ENCODE assay signal across 28 cellular contexts in the genomic region with DNA sequence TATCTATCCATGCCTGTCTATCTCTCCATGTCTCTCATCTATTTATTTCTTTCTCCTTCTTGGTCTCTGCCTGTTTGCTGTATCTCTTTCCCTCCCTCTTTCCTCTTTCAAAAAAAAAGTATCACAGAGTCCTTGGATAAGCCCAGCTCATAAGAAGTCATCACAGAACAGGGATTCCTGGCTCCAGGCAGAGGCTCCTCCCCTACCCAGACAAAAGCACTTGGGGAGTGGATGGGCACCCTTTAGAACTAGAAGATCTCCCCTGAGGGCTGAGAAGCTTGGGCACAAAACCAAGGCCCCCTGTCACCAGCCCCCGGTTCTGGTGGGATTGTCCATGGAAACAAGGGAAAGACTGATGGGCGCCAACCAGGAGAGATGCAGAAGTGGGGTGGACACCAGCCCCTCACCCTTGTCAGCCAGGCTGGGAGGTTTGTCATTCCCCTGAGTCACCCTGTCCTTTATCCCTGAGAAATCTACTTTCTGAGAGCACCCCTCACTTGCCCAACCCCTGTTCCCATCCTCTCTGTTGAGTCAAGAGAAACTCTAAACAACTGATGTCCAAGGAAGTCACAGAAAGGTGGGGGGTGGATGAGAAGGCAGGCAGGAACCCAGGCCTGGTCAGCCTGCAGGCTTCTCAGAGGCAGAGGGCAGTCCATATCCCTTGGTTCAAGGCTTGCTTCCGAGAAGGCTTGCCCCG.
DNase-seq lines count a peak whose midpoint lies in the region; ATAC-seq and TF ChIP-seq lines count a peak whose summit lies in the region.
"Had no signal": no experiment of that assay in that cellular context is flagged by ENCODE, and none has a peak within 500 bp of the region (broad histone marks: within the 10 kb centered on the region; RNA-seq: fewer than 3 reads in every experiment).

No MANE protein-coding gene starts in this region.

- no peak for TF ChIP-seq POLR2A in heart left ventricle (IDR thresholded peaks at IDR 0.05)
- TF ChIP-seq POLR2A in esophagus muscularis mucosa (IDR thresholded peaks at IDR 0.05; ENCODE audit: low read depth): no peak
- TF ChIP-seq POLR2A in sigmoid colon (IDR thresholded peaks at IDR 0.05): no peak

- no peak for ATAC-seq in heart left ventricle
- ATAC-seq in Right ventricle myocardium superior (ENCODE audit: poor library complexity): no peak
- ATAC-seq in aorta (ENCODE audit: low FRiP score): no peak
- no peak for ATAC-seq in GM19455 (IDR thresholded peaks at IDR 0.05; ENCODE audit: unreplicated experiment)
- ATAC-seq in HG03280 (IDR thresholded peaks at IDR 0.05; ENCODE audit: unreplicated experiment): no peak
- ATAC-seq: K562; naive thymus-derived CD4-positive, alpha-beta T cell; Panc1 had no signal

- no peak for TF ChIP-seq CTCF in heart left ventricle (IDR thresholded peaks at IDR 0.05)
- no peak for TF ChIP-seq CTCF in esophagus muscularis mucosa (IDR thresholded peaks at IDR 0.05)
- TF ChIP-seq CTCF in sigmoid colon (IDR thresholded peaks at IDR 0.05): no peak
- no peak for TF ChIP-seq CTCF in colonic mucosa (IDR thresholded peaks at IDR 0.05)

- H3K4me1 ChIP-seq in heart left ventricle (peaks cover 0 to 86% (median 33%) of the 10 kb centered on the region in 12 donors), esophagus muscularis mucosa (peaks cover 45 to 99% (median 92%) of the 10 kb centered on the region in 4 donors), sigmoid colon (peaks cover 0 to 99% (median 89%) of the 10 kb centered on the region in 4 donors), aorta (ENCODE audit: control insufficient read depth in 1 of 2, insufficient read depth in 2 of 2, low read length in 2 of 2) (peaks cover 1 to 3% of the 10 kb centered on the region in 2 donors), colonic mucosa (no peaks in the 10 kb centered on the region)

- H3K9ac ChIP-seq in colonic mucosa (ENCODE audit: low read depth in 2 of 2, low read length in 2 of 2): no peak overlapping the region

- no peaks in the 10 kb centered on the region for H3K9me3 ChIP-seq in heart left ventricle
- no peaks in the 10 kb centered on the region for H3K9me3 ChIP-seq in esophagus muscularis mucosa
- no peaks in the 10 kb centered on the region for H3K9me3 ChIP-seq in sigmoid colon
- no peaks in the 10 kb centered on the region for H3K9me3 ChIP-seq in aorta (ENCODE audit: control insufficient read depth, low read length)
- H3K9me3 ChIP-seq in colonic mucosa: no peaks in the 10 kb centered on the region
- H3K9me3 ChIP-seq: BE2C, right atrium auricular region, SJCRH30 had no signal

- intact Hi-C loops in heart left ventricle (cut with DNase I) (loop anchor here in 1 of 10 donors (5.0 kb wide), 1 partner anchor 68 kb away; no protein-coding TSS in a partner anchor), Right ventricle myocardium superior (cut with DNase I) (no loop called here), esophagus muscularis mucosa (cut with DNase I) (no loop called here), sigmoid colon (cut with DNase I) (loop anchor here (2.0 kb wide), 1 partner anchor 19 kb away; no protein-coding TSS in a partner anchor), aorta (cut with DNase I) (no loop called here), colonic mucosa (cut with DNase I) (no loop called here)

- peaks cover 3 to 100% (median 93%) of the 10 kb centered on the region in 9 donors for H3K36me3 ChIP-seq in heart left ventricle
- peaks cover 80 to 100% (median 99%) of the 10 kb centered on the region in 4 donors for H3K36me3 ChIP-seq in esophagus muscularis mucosa
- H3K36me3 ChIP-seq in sigmoid colon: peaks cover 35 to 99% (median 86%) of the 10 kb centered on the region in 4 donors
- H3K36me3 ChIP-seq in aorta (ENCODE audit: control insufficient read depth in 1 of 2, insufficient read depth in 2 of 2, low read length in 1 of 2): peaks cover 0 to 36% of the 10 kb centered on the region in 2 donors
- H3K36me3 ChIP-seq in colonic mucosa: no peaks in the 10 kb centered on the region
- H3K36me3 ChIP-seq: SJCRH30 had no signal

- WGBS in heart left ventricle, 4 donors: 65 to 84% (median 79%) methylated on average over 4 of the region's 4 CpGs
- 84% methylated on average over 4 of the region's 4 CpGs for WGBS in esophagus muscularis mucosa
- 94 to 95% methylated on average over 4 of the region's 4 CpGs for WGBS in sigmoid colon, 2 donors
- WGBS in aorta, 2 donors: 46 to 51% methylated on average over 4 of the region's 4 CpGs

- H3K27me3 ChIP-seq in heart left ventricle: no peaks in the 10 kb centered on the region
- H3K27me3 ChIP-seq in esophagus muscularis mucosa: no peaks in the 10 kb centered on the region
- H3K27me3 ChIP-seq in sigmoid colon: no peaks in the 10 kb centered on the region
- H3K27me3 ChIP-seq in aorta (ENCODE audit: control insufficient read depth in 1 of 2, insufficient read depth in 2 of 2, low read length in 1 of 2): no peaks in the 10 kb centered on the region
- no peaks in the 10 kb centered on the region for H3K27me3 ChIP-seq in colonic mucosa
- H3K27me3 ChIP-seq: BE2C, right atrium auricular region, SJCRH30 had no signal

- H3K4me3 ChIP-seq in heart left ventricle: no peak overlapping the region
- H3K4me3 ChIP-seq in esophagus muscularis mucosa: no peak overlapping the region
- H3K4me3 ChIP-seq in sigmoid colon: no peak overlapping the region
- no peak overlapping the region for H3K4me3 ChIP-seq in aorta (ENCODE audit: low read length in 2 of 2)
- no peak overlapping the region for H3K4me3 ChIP-seq in colonic mucosa
- H3K4me3 ChIP-seq: K562, right atrium auricular region, SJCRH30 had no signal

- no peak for TF ChIP-seq EP300 in esophagus muscularis mucosa (IDR thresholded peaks at IDR 0.05)
- TF ChIP-seq EP300 in sigmoid colon (IDR thresholded peaks at IDR 0.05): no peak

- H3K27ac ChIP-seq in heart left ventricle (peak overlapping the region in 9 of 12 donors; percentile 5 to 74 (median 32)), esophagus muscularis mucosa (replicated peaks in 1 of 4) (peak overlapping the region; percentile 71 to 79 (median 73)), sigmoid colon (peak overlapping the region; percentile 74 to 98 (median 86)), aorta (ENCODE audit: low read depth in 1 of 2, low read length in 2 of 2) (peak overlapping the region; percentile 33 to 45), colonic mucosa (no peak overlapping the region)
- H3K27ac ChIP-seq: 22Rv1, SJCRH30 had no signal

- DNase-seq in heart left ventricle (no peak), Right ventricle myocardium superior (no peak), esophagus muscularis mucosa (ENCODE audit: extremely low spot score) (no peak), sigmoid colon (no peak), aorta (peak; percentile 16 to 56), colonic mucosa (no peak)
- DNase-seq: activated CD4-positive, alpha-beta T cell treated with anti-CD3 and anti-CD28 coated beads for 1 hour; activated naive CD4-positive, alpha-beta T cell treated with anti-CD3 and anti-CD28 coated beads, Interleukin-2, amount 50 U/mL, for 16 hours; BE2C; DMS79; effector CD4-positive, alpha-beta T cell; GOT3; kidney glomerular epithelial cell; mesendoderm; MM.1S; naive thymus-derived CD4-positive, alpha-beta T cell; NCI-H1436; NCI-H2107; NCI-H510A; occipital lobe; SJCRH30; T-helper 1 cell had no signal

Comparison
In these comparisons a context has a peak if more than half of its experiments do, and no peak if none do; other contexts are left out.
1. DNase-seq: peak in aorta (2 of 2); none in heart left ventricle (0 of 5), Right ventricle myocardium superior (single experiment), esophagus muscularis mucosa (single experiment), sigmoid colon (single experiment) and colonic mucosa (single experiment).